In the genomic region with DNA sequence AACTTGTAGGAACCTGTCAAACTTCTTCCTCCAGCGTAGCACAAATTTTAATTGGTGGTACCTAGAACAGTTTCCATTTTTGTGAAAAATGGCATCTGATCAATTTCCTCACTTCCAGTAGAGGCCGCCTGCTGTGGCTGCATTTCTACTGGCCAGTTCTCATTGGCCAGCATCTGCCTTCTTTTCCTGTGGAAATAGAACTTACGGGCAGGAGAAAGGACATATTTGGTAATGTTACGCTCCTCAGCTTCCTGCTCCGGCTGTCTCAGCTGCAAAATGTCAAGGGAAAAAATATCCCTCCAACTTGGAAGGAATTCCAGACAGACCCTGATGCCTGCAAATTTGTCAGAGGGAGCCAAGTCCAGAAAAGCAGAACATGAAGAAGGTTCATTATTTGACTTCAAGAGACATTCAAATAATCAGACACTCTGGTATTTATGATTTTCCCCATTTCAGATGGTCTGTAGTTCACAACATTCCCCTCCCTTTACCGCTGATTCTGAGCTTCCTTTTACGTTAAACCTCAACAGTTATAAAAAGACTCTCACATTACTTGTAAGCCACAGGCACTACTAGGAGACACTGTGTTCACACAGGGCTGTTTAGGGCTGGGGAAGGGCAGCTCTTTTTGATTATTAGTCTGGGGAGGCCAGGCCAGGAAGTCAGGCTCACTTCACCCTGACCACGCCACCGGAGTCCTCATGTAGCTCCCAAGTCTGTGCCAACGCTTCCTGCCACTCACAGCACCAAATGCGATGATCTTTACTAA, we compare ENCODE assay signal across 8 cellular contexts.
DNase-seq lines count a peak whose midpoint lies in the region; ATAC-seq and TF ChIP-seq lines count a peak whose summit lies in the region.

No MANE protein-coding gene starts in this region.

- H3K9me3 ChIP-seq in PC-3 (ENCODE audit: low read length) = no peaks in the 10 kb centered on the region

- POLR2A ChIA-PET in PC-3 (lab: Charles Lee; ENCODE audit: unreplicated experiment) = no interaction called here

- peaks cover 41% of the 10 kb centered on the region for H3K4me1 Mint-ChIP-seq in osteocyte (ENCODE audit: unreplicated experiment)

- H3K9me2 ChIP-seq in PC-3 (replicated peaks; ENCODE audit: low read length) = no peaks in the 10 kb centered on the region

- 0 out of 2 replicates have a peak, but pooled peaks have one; percentile 9 for TF ChIP-seq CTCF in AG10803 (conservative IDR thresholded peaks at IDR 0.05; ENCODE audit: low read length)
- no peak for TF ChIP-seq CTCF in PC-3 (conservative IDR thresholded peaks at IDR 0.05; ENCODE audit: low read depth, low read length)
- no peak for TF ChIP-seq CTCF in fibroblast of the aortic adventitia (IDR thresholded peaks at IDR 0.05; ENCODE audit: insufficient read depth, low read length)
- TF ChIP-seq CTCF in osteocyte (IDR thresholded peaks at IDR 0.05) = no peak

- no peaks in the 10 kb centered on the region for H3F3A ChIP-seq in PC-3 (ENCODE audit: low read length, unreplicated experiment)

- no peak overlapping the region for H3K9ac ChIP-seq in PC-3 (ENCODE audit: low read length)

- no TSS peak for BruUV-seq in PC-3 (replicated peaks; lab: Mats Ljungman, UMichigan)

- peak overlapping the region; percentile 58 for H3K27ac ChIP-seq in PC-3 (ENCODE audit: low read length)

- H3K36me3 Mint-ChIP-seq in osteocyte (ENCODE audit: unreplicated experiment) = peaks cover 5% of the 10 kb centered on the region

- no peak overlapping the region for H3K4me3 Mint-ChIP-seq in osteocyte (ENCODE audit: unreplicated experiment)

- DNase-seq in AG10803 (ENCODE audit: low read depth) (peak; percentile 92), PC-3 (no peak), fibroblast of the aortic adventitia (ENCODE audit: low read depth) (peak; percentile 66), osteocyte (ENCODE audit: extremely low spot score, unreplicated experiment) (no peak), RKO (ENCODE audit: low spot score) (no peak), cerebellar cortex (ENCODE audit: low spot score) (no peak)
- DNase-seq in activated CD4-positive, CD25-positive, alpha-beta regulatory T cell treated with anti-CD3 and anti-CD28 coated beads, Interleukin-2, amount 50 U/mL, for 72 hours = no peak

- no peak overlapping the region for H3K4me2 ChIP-seq in PC-3 (ENCODE audit: low read length)

- H3K27ac Mint-ChIP-seq in osteocyte (ENCODE audit: unreplicated experiment) = peak overlapping the region; percentile 89

- no peaks in the 10 kb centered on the region for H3K36me3 ChIP-seq in PC-3 (ENCODE audit: low read depth, low read length)

- H3K4me3 ChIP-seq in AG10803 (ENCODE audit: low read length) (peak overlapping the region; percentile 2; the same call in 1 of the 2 replicates), PC-3 (ENCODE audit: low read length) (no peak overlapping the region), fibroblast of the aortic adventitia (ENCODE audit: low read depth, low read length) (no peak overlapping the region)

- no peaks in the 10 kb centered on the region for H3K27me3 ChIP-seq in PC-3 (ENCODE audit: low read length)

- peaks cover 6% of the 10 kb centered on the region for H3K9me3 Mint-ChIP-seq in osteocyte (ENCODE audit: unreplicated experiment)

- intact Hi-C loops in PC-3 (cut with micrococcal nuclease) = no loop called here

- no peaks in the 10 kb centered on the region for H3K79me2 ChIP-seq in PC-3 (ENCODE audit: low read length)

- no peaks in the 10 kb centered on the region for H3K27me3 Mint-ChIP-seq in osteocyte (ENCODE audit: unreplicated experiment)

- peaks cover 22% of the 10 kb centered on the region for H3K4me1 ChIP-seq in PC-3 (ENCODE audit: insufficient read depth, low read length)

- CTCF ChIA-PET in PC-3 (lab: Charles Lee) = no interaction called here

- no peak overlapping the region for H2AFZ ChIP-seq in PC-3 (ENCODE audit: low read length)

- ATAC-seq in PC-3 (no peak), GM21717 (IDR thresholded peaks at IDR 0.05; ENCODE audit: unreplicated experiment) (no peak)

- H4K20me1 ChIP-seq in PC-3 (ENCODE audit: low read length) = no peaks in the 10 kb centered on the region

Comparison
In these comparisons a context has a peak if more than half of its experiments do, and no peak if none do; other contexts are left out.
1. DNase-seq: peak in AG10803 (single experiment) and fibroblast of the aortic adventitia (single experiment); none in PC-3 (single experiment), osteocyte (single experiment), RKO (single experiment), activated CD4-positive, CD25-positive, alpha-beta regulatory T cell treated with anti-CD3 and anti-CD28 coated beads, Interleukin-2, amount 50 U/mL, for 72 hours (single experiment) and cerebellar cortex (single experiment).